In the genomic region with DNA sequence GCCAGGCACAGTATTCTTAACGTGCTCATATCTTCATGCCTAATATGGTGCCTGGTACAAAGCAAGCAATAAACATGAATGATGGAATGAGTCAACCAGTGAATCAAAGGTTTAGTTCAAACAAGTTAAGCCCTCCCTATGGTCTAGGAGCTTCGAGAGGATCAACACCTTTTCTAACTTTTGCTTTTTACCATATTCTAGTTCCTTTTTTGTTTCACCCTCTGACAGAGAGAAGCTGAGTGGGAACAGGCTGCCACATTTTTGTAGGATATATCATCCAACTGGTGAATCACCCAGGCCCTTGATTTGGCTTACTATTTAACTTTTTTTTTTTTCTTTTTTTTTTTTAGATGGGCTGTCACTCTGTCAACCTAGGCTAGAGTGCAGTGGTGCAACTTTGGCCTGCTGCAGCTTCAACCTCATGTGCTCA, we compare ENCODE assay signal across 11 cellular contexts. TPM values are rescaled to one million over a fixed set of nuclear protein-coding genes. Genes with fewer than 3 reads are reported as not detected.
DNase-seq lines count a peak whose midpoint lies in the region; ATAC-seq and TF ChIP-seq lines count a peak whose summit lies in the region.
"Had no signal": no experiment of that assay in that cellular context is flagged by ENCODE, and none has a peak within 500 bp of the region (broad histone marks: within the 10 kb centered on the region; RNA-seq: fewer than 3 reads in every experiment).

No MANE protein-coding gene starts in this region.

- peak overlapping the region; percentile 46 for H3K27ac ChIP-seq in IMR-90 (ENCODE audit: insufficient read depth, low read length)
- H3K27ac ChIP-seq in colonic mucosa: peak overlapping the region; percentile 17
- H3K27ac ChIP-seq in mesodermal cell (ENCODE audit: low read depth, low read length, severe bottlenecking): peak overlapping the region; percentile 87
- H3K27ac ChIP-seq in neural progenitor cell: no peak overlapping the region
- H3K27ac ChIP-seq: prostate gland had no signal

- no TSS peak for BruUV-seq in IMR-90 (replicated peaks; lab: Mats Ljungman, UMichigan)

- no peaks in the 10 kb centered on the region for H3K36me3 Mint-ChIP-seq in neural progenitor cell

- no peaks in the 10 kb centered on the region for H3K27me3 ChIP-seq in IMR-90 (ENCODE audit: control insufficient read depth, insufficient read depth, low read length)
- H3K27me3 ChIP-seq in colonic mucosa: no peaks in the 10 kb centered on the region
- H3K27me3 ChIP-seq in neural progenitor cell: no peaks in the 10 kb centered on the region

- no peaks in the 10 kb centered on the region for H3K9me3 ChIP-seq in IMR-90 (ENCODE audit: control insufficient read depth, insufficient read depth, low read length)
- H3K9me3 ChIP-seq in colonic mucosa: no peaks in the 10 kb centered on the region
- no peaks in the 10 kb centered on the region for H3K9me3 ChIP-seq in mesodermal cell (ENCODE audit: control insufficient read depth, low read length)
- H3K9me3 ChIP-seq in neural progenitor cell (ENCODE audit: low read depth): no peaks in the 10 kb centered on the region
- H3K9me3 ChIP-seq: prostate gland had no signal

- peak overlapping the region; percentile 62 for H3K18ac ChIP-seq in IMR-90 (ENCODE audit: low read depth, low read length)

- H3K56ac ChIP-seq in IMR-90 (ENCODE audit: extremely low read depth, insufficient read depth, low read length): peak overlapping the region; percentile 30

- H2AK5ac ChIP-seq in IMR-90 (ENCODE audit: low read depth, low read length): peak overlapping the region; percentile 33; the same call in 1 of the 2 replicates

- H4K20me1 ChIP-seq in IMR-90 (ENCODE audit: insufficient read depth, low read length): no peaks in the 10 kb centered on the region
- no peaks in the 10 kb centered on the region for H4K20me1 ChIP-seq in neural progenitor cell (ENCODE audit: low read depth)

- peaks cover 3% of the 10 kb centered on the region for H3K9me3 Mint-ChIP-seq in neural progenitor cell

- no peak overlapping the region for H3K4me3 Mint-ChIP-seq in neural progenitor cell

- no peak overlapping the region for H2AK9ac ChIP-seq in IMR-90 (replicated peaks; ENCODE audit: low read depth, low read length, poor library complexity)

- peak overlapping the region; percentile 65 for H3K4ac ChIP-seq in IMR-90 (ENCODE audit: low read depth, low read length)

- H3K14ac ChIP-seq in IMR-90 (replicated peaks; ENCODE audit: low read depth, low read length): peak overlapping the region; percentile 71

- peak overlapping the region; percentile 56 to 90; a peak in 3 of 4 replicates for H4K8ac ChIP-seq in IMR-90 (ENCODE audit: low read depth in 2 of 2, low read length in 2 of 2)

- peak overlapping the region; percentile 80 for H3K23ac ChIP-seq in IMR-90 (ENCODE audit: low read depth, low read length)

- intact Hi-C loops in IMR-90 (cut with micrococcal nuclease): loop anchor here (1.0 kb wide), 1 partner anchor 41 kb away; no protein-coding TSS in a partner anchor
- intact Hi-C loops in colonic mucosa (cut with DNase I): no loop called here

- no peak overlapping the region for H3K27ac Mint-ChIP-seq in neural progenitor cell

- TF ChIP-seq CTCF in IMR-90 (conservative IDR thresholded peaks at IDR 0.05; ENCODE audit: low read depth, low read length): no peak
- TF ChIP-seq CTCF in colonic mucosa (IDR thresholded peaks at IDR 0.05): no peak
- TF ChIP-seq CTCF in neural progenitor cell (IDR thresholded peaks at IDR 0.05): no peak

- peak overlapping the region; percentile 83 for H2BK20ac ChIP-seq in IMR-90 (ENCODE audit: low read depth, low read length)

- H3K4me1 ChIP-seq in IMR-90 (ENCODE audit: control insufficient read depth, insufficient read depth, low read length) (peaks cover 9% of the 10 kb centered on the region), colonic mucosa (no peaks in the 10 kb centered on the region), mesodermal cell (ENCODE audit: control insufficient read depth, insufficient read depth, low read length, poor library complexity, severe bottlenecking) (peaks cover 16% of the 10 kb centered on the region), neural progenitor cell (no peaks in the 10 kb centered on the region)
- H3K4me1 ChIP-seq: prostate gland had no signal

- no peaks in the 10 kb centered on the region for H3K79me2 ChIP-seq in neural progenitor cell (ENCODE audit: low read depth)

- H3K79me1 ChIP-seq in IMR-90 (ENCODE audit: low read depth in 1 of 2, low read length in 2 of 2): no peaks in the 10 kb centered on the region

- in situ Hi-C loops in ACHN (cut with HindIII; ENCODE audit: low pct_ligation_motif_present, low pct_unique_long_range_greater_than_20kb, low sequenced_read_pairs): no loop called here
- in situ Hi-C loops in IMR-90 (cut with MboI; ENCODE audit: low sequenced_read_pairs): no loop called here

- H2AFZ ChIP-seq in IMR-90 (replicated peaks; ENCODE audit: low read length, poor library complexity): no peak overlapping the region
- H2AFZ ChIP-seq in neural progenitor cell (replicated peaks): no peak overlapping the region

- no peaks in the 10 kb centered on the region for H3K27me3 Mint-ChIP-seq in neural progenitor cell (ENCODE audit: insufficient read depth, low read depth)

- no peak for TF ChIP-seq POLR2A in IMR-90 (IDR thresholded peaks at IDR 0.05; ENCODE audit: low read depth, low read length)

- peak overlapping the region; percentile 91 for H2BK120ac ChIP-seq in IMR-90 (ENCODE audit: low read depth, low read length)

- H3K4me2 ChIP-seq in IMR-90 (ENCODE audit: low read depth, low read length): peak overlapping the region; percentile 67; the same call in 1 of the 2 replicates
- no peak overlapping the region for H3K4me2 ChIP-seq in neural progenitor cell

- CTCF ChIA-PET in IMR-90 (lab: Yijun Ruan, JAX): interaction anchor here (0.6 kb wide), 1 partner anchor 133 kb away, joined by 3 read pairs; no protein-coding TSS in a partner anchor

- H2BK15ac ChIP-seq in IMR-90 (ENCODE audit: low read depth, low read length): peak overlapping the region; percentile 23

- H2BK5ac ChIP-seq in IMR-90 (ENCODE audit: low read depth, low read length, poor library complexity, severe bottlenecking): peak overlapping the region; percentile 93

- H4K91ac ChIP-seq in IMR-90 (ENCODE audit: insufficient read depth, low read depth, low read length): peak overlapping the region; percentile 74

- DNase-seq in ACHN (peak; percentile 85), IMR-90 (peak; percentile 88), colonic mucosa (no peak), neural progenitor cell (ENCODE audit: low spot score) (no peak), SHP77 treated with DMSO at 0.1 percent for 48 hours (lab: John Stamatoyannopoulos, UW) (no peak), hippocampal formation (lab: John Stamatoyannopoulos, UW) (no peak)
- DNase-seq in stimulated activated CD4-positive, alpha-beta T cell treated with anti-CD3 and anti-CD28 coated beads, Interleukin-1b, Interleukin-23, amount 100 ng/mL, for 48 hours: no peak
- DNase-seq: activated CD8-positive, alpha-beta memory T cell treated with anti-CD3 and anti-CD28 coated beads for 24 hours; AML-193 had no signal

- TF ChIP-seq RAD21 in IMR-90 (IDR thresholded peaks at IDR 0.05; ENCODE audit: low read length): no peak

- H3F3A ChIP-seq in neural progenitor cell (ENCODE audit: low read depth): no peaks in the 10 kb centered on the region

- H3K36me3 ChIP-seq in IMR-90 (ENCODE audit: control insufficient read depth, insufficient read depth, low read length) (no peaks in the 10 kb centered on the region), colonic mucosa (no peaks in the 10 kb centered on the region), mesodermal cell (ENCODE audit: control insufficient read depth, insufficient read depth, low read length) (no peaks in the 10 kb centered on the region), neural progenitor cell (no peaks in the 10 kb centered on the region)
- H3K36me3 ChIP-seq: prostate gland had no signal

- H3K9ac ChIP-seq in IMR-90 (ENCODE audit: low read depth, low read length) (no peak overlapping the region; the same call in 1 of the 2 replicates), colonic mucosa (ENCODE audit: low read depth in 2 of 2, low read length in 2 of 2) (no peak overlapping the region), neural progenitor cell (no peak overlapping the region)

- dilution Hi-C loops in IMR-90 (cut with HindIII; ENCODE audit: low sequenced_read_pairs, unreplicated experiment): no loop called here

- ATAC-seq in IMR-90 (ENCODE audit: low read depth): peak; percentile 85

- peaks cover 20% of the 10 kb centered on the region for H3K9me1 ChIP-seq in IMR-90 (ENCODE audit: insufficient read depth, low read length)

- POLR2A ChIA-PET in IMR-90 (lab: Charles Lee; ENCODE audit: unreplicated experiment): no interaction called here

- no CpG with 5 or more reads among the region's 2 CpGs for WGBS in IMR-90 (ENCODE audit: extremely low coverage in 2 of 2, insufficient read length in 1 of 2), 2 experiments
- WGBS in mesodermal cell (ENCODE audit: insufficient coverage in 2 of 2), 2 experiments: 33% methylated on average over 1 of the region's 2 CpGs; no CpG with 5 or more reads in 1 of the 2 experiments

- no peak overlapping the region for H4K5ac ChIP-seq in IMR-90 (ENCODE audit: low read depth, low read length)

- H3K4me1 Mint-ChIP-seq in neural progenitor cell: no peaks in the 10 kb centered on the region

- H3K4me3 ChIP-seq in IMR-90 (ENCODE audit: insufficient read depth, low read depth, low read length): no peak overlapping the region
- H3K4me3 ChIP-seq in colonic mucosa: no peak overlapping the region
- no peak overlapping the region for H3K4me3 ChIP-seq in mesodermal cell (ENCODE audit: extremely low read depth, insufficient read depth, low read length, poor library complexity, severe bottlenecking)
- no peak overlapping the region for H3K4me3 ChIP-seq in neural progenitor cell
- H3K4me3 ChIP-seq: prostate gland had no signal

TF ChIP-seq in IMR-90, 13 proteins besides CTCF, POLR2A, EP300 and RAD21 (continues in another document):
- TF ChIP-seq BHLHE40 (IDR thresholded peaks at IDR 0.05; ENCODE audit: low read depth, low read length) (no peak), MAZ (IDR thresholded peaks at IDR 0.05; ENCODE audit: borderline replicate concordance, low read depth, low read length) (no peak)

RNA-seq across cellular contexts. Expression of a gene that starts 39.3 kb away (rescaled TPM):
- total RNA-seq in IMR-90 (2012; rRNA removed) (170 and 192 TPM in 2 replicates), colonic mucosa (10 to 100 TPM in 1 of 2 donors, 1 to 10 TPM in 1; 5.0 to 65.6 TPM), neural progenitor cell (ENCODE audit: low replicate concordance) (54.9 and 56.1 TPM in 2 replicates)
- 236 and 253 TPM in 2 replicates for polyA plus RNA-seq in IMR-90 (2012; rRNA removed)
- 158 and 229 TPM in 2 replicates for polyA plus RNA-seq in IMR-90 (2012; cell fraction: cytosol; rRNA removed)
- polyA plus RNA-seq in IMR-90 (2012; cell fraction: nucleus; rRNA removed; ENCODE audit: low replicate concordance): 320 and 374 TPM in 2 replicates
- polyA plus RNA-seq in mesodermal cell (2013, experiment 1 of 2): 124 TPM
- polyA plus RNA-seq in mesodermal cell (2013, experiment 2 of 2): 75.0 TPM

Comparison
In these comparisons a context has a peak if more than half of its experiments do, and no peak if none do; other contexts are left out.
1. DNase-seq: peak in ACHN (single experiment) and IMR-90 (single experiment); none in colonic mucosa (single experiment), stimulated activated CD4-positive, alpha-beta T cell treated with anti-CD3 and anti-CD28 coated beads, Interleukin-1b, Interleukin-23, amount 100 ng/mL, for 48 hours (single experiment), neural progenitor cell (single experiment), SHP77 treated with DMSO at 0.1 percent for 48 hours (single experiment) and hippocampal formation (0 of 2).